15 cellular contexts compared by ENCODE assay signal in genomic region chr22:39443416-39443815, GRCh38. TPM values are rescaled to one million over a fixed set of nuclear protein-coding genes. Genes with fewer than 3 reads are reported as not detected.
DNase-seq lines count a peak whose midpoint lies in the region; TF ChIP-seq lines count a peak whose summit lies in the region.
"Had no signal": no experiment of that assay in that cellular context is flagged by ENCODE, and none has a peak within 500 bp of the region (broad histone marks: within the 10 kb centered on the region; RNA-seq: fewer than 3 reads in every experiment).

No MANE protein-coding gene starts in this region.

- no peak for TF ChIP-seq CTCF in DOHH2 (IDR thresholded peaks at IDR 0.05; ENCODE audit: low read depth, low read length, poor library complexity, severe bottlenecking)
- no peak for TF ChIP-seq CTCF in KMS-11 (conservative IDR thresholded peaks at IDR 0.05; ENCODE audit: low read depth, low read length)
- TF ChIP-seq CTCF in SU-DHL-6 (IDR thresholded peaks at IDR 0.05; ENCODE audit: insufficient read depth, low read length, poor library complexity, severe bottlenecking): no peak

- no peaks in the 10 kb centered on the region for H3K27me3 ChIP-seq in DOHH2 (ENCODE audit: control insufficient read depth, low read length)
- no peaks in the 10 kb centered on the region for H3K27me3 ChIP-seq in KMS-11 (ENCODE audit: insufficient read depth, low read depth)
- no peaks in the 10 kb centered on the region for H3K27me3 ChIP-seq in SU-DHL-6 (ENCODE audit: low read length)

- DNase-seq in activated T-helper 2 cell treated with anti-CD3 and anti-CD28 coated beads, Interferon-gamma antibody, Interleukin-2, Interleukin-4, amounts not matched to agents 10 μg/mL and 5 μg/mL and 100 μg/mL, durations not matched to agents 14 hours and 24 hours and 36 hours (ENCODE audit: low spot score): no peak
- DNase-seq in 8988T: no peak
- no peak for DNase-seq in KG1 (lab: John Stamatoyannopoulos, UW)
- no peak for DNase-seq in putamen (ENCODE audit: low spot score)
- DNase-seq: CD4-positive, alpha-beta memory T cell; DMS153; DMS79 treated with DMSO at 0.1 percent for 48 hours; GDM1; H7; Kasumi-1 had no signal

- no peaks in the 10 kb centered on the region for H3K9me3 ChIP-seq in DOHH2 (ENCODE audit: control insufficient read depth, insufficient read depth, low read length)
- H3K9me3 ChIP-seq in SU-DHL-6 (ENCODE audit: insufficient read depth, low read length): no peaks in the 10 kb centered on the region

- H3K79me2 ChIP-seq in DOHH2 (ENCODE audit: control insufficient read depth, low read length): peaks cover 9% of the 10 kb centered on the region
- H3K79me2 ChIP-seq in KMS-11 (ENCODE audit: insufficient read depth, low read depth): peaks cover 10% of the 10 kb centered on the region; the same call in 1 of the 2 replicates
- peaks cover 10% of the 10 kb centered on the region for H3K79me2 ChIP-seq in SU-DHL-6 (ENCODE audit: insufficient read depth, low read length)

- no peaks in the 10 kb centered on the region for H3K36me3 Mint-ChIP-seq in activated T-helper 2 cell treated with anti-CD3 and anti-CD28 coated beads, Interferon-gamma antibody, Interleukin-2, Interleukin-4, amounts not matched to agents 10 μg/mL and 5 μg/mL and 100 μg/mL, durations not matched to agents 14 hours and 24 hours and 36 hours (ENCODE audit: low read depth)
- H3K36me3 Mint-ChIP-seq: CD4-positive, alpha-beta memory T cell had no signal

- H3K4me3 Mint-ChIP-seq in activated T-helper 2 cell treated with anti-CD3 and anti-CD28 coated beads, Interferon-gamma antibody, Interleukin-2, Interleukin-4, amounts not matched to agents 10 μg/mL and 5 μg/mL and 100 μg/mL, durations not matched to agents 14 hours and 24 hours and 36 hours (ENCODE audit: low read depth): no peak overlapping the region
- H3K4me3 Mint-ChIP-seq: B cell; CD4-positive, alpha-beta memory T cell had no signal

- H3K4me2 ChIP-seq in DOHH2 (ENCODE audit: low read length): peak overlapping the region; percentile 59
- peak overlapping the region; percentile 48; the same call in 1 of the 2 replicates for H3K4me2 ChIP-seq in KMS-11
- peak overlapping the region; percentile 69 for H3K4me2 ChIP-seq in SU-DHL-6 (ENCODE audit: low read depth, low read length, poor library complexity, severe bottlenecking)

- H3K4me3 ChIP-seq in DOHH2 (ENCODE audit: low read length) (no peak overlapping the region), KMS-11 (IDR thresholded peaks at IDR 0.05; ENCODE audit: insufficient read depth, low read depth, low read length) (no peak overlapping the region), SU-DHL-6 (ENCODE audit: insufficient read depth, low read length, poor library complexity, severe bottlenecking) (no peak overlapping the region)

- H3K27ac Mint-ChIP-seq in activated T-helper 2 cell treated with anti-CD3 and anti-CD28 coated beads, Interferon-gamma antibody, Interleukin-2, Interleukin-4, amounts not matched to agents 10 μg/mL and 5 μg/mL and 100 μg/mL, durations not matched to agents 14 hours and 24 hours and 36 hours: no peak overlapping the region
- H3K27ac Mint-ChIP-seq: CD4-positive, alpha-beta memory T cell had no signal

- H3K9me2 ChIP-seq in DOHH2 (replicated peaks; ENCODE audit: control insufficient read depth, low read length): no peaks in the 10 kb centered on the region
- no peaks in the 10 kb centered on the region for H3K9me2 ChIP-seq in SU-DHL-6 (replicated peaks; ENCODE audit: insufficient read depth, low read length)

- H2AFZ ChIP-seq in KMS-11 (ENCODE audit: low read depth) (no peak overlapping the region), SU-DHL-6 (ENCODE audit: low read depth, low read length, severe bottlenecking) (no peak overlapping the region)

- H3K4me1 Mint-ChIP-seq in activated T-helper 2 cell treated with anti-CD3 and anti-CD28 coated beads, Interferon-gamma antibody, Interleukin-2, Interleukin-4, amounts not matched to agents 10 μg/mL and 5 μg/mL and 100 μg/mL, durations not matched to agents 14 hours and 24 hours and 36 hours (ENCODE audit: low read depth): peaks cover 14% of the 10 kb centered on the region

- peak overlapping the region; percentile 97 for H3K27ac ChIP-seq in DOHH2 (ENCODE audit: low read depth, low read length)
- peak overlapping the region; percentile 98; the same call in 1 of the 2 replicates for H3K27ac ChIP-seq in KMS-11
- H3K27ac ChIP-seq in SU-DHL-6 (ENCODE audit: low read depth, low read length): peak overlapping the region; percentile 98
- H3K27ac ChIP-seq: C4-2B had no signal

- no peaks in the 10 kb centered on the region for H3K27me3 Mint-ChIP-seq in activated T-helper 2 cell treated with anti-CD3 and anti-CD28 coated beads, Interferon-gamma antibody, Interleukin-2, Interleukin-4, amounts not matched to agents 10 μg/mL and 5 μg/mL and 100 μg/mL, durations not matched to agents 14 hours and 24 hours and 36 hours (ENCODE audit: low read depth)
- H3K27me3 Mint-ChIP-seq: B cell had no signal

- H4K20me1 ChIP-seq in DOHH2 (ENCODE audit: control insufficient read depth, insufficient read depth, low read depth, low read length): no peaks in the 10 kb centered on the region
- H4K20me1 ChIP-seq in KMS-11 (ENCODE audit: insufficient read depth): no peaks in the 10 kb centered on the region
- no peaks in the 10 kb centered on the region for H4K20me1 ChIP-seq in SU-DHL-6 (ENCODE audit: low read depth, low read length)

- no peaks in the 10 kb centered on the region for H3K9me3 Mint-ChIP-seq in activated T-helper 2 cell treated with anti-CD3 and anti-CD28 coated beads, Interferon-gamma antibody, Interleukin-2, Interleukin-4, amounts not matched to agents 10 μg/mL and 5 μg/mL and 100 μg/mL, durations not matched to agents 14 hours and 24 hours and 36 hours

- H3K36me3 ChIP-seq in DOHH2 (ENCODE audit: control insufficient read depth, low read length): no peaks in the 10 kb centered on the region
- H3K36me3 ChIP-seq in KMS-11 (ENCODE audit: insufficient read depth): no peaks in the 10 kb centered on the region
- H3K36me3 ChIP-seq in SU-DHL-6 (ENCODE audit: low read length): no peaks in the 10 kb centered on the region

- H3K9ac ChIP-seq in KMS-11 (no peak overlapping the region), SU-DHL-6 (ENCODE audit: low read length) (peak overlapping the region; percentile 72)

- H3F3A ChIP-seq in DOHH2 (ENCODE audit: control insufficient read depth, insufficient read depth) (peaks cover 31% of the 10 kb centered on the region), SU-DHL-6 (ENCODE audit: insufficient read depth) (peaks cover 91% of the 10 kb centered on the region)

- intact Hi-C loops in activated T-helper 2 cell treated with anti-CD3 and anti-CD28 coated beads, Interferon-gamma antibody, Interleukin-2, Interleukin-4, amounts not matched to agents 10 μg/mL and 5 μg/mL and 100 μg/mL, durations not matched to agents 14 hours and 24 hours and 36 hours (cut with micrococcal nuclease): no loop called here

- peaks cover 82% of the 10 kb centered on the region for H3K4me1 ChIP-seq in DOHH2 (ENCODE audit: control insufficient read depth, low read length)
- H3K4me1 ChIP-seq in KMS-11 (ENCODE audit: low read depth, poor library complexity, severe bottlenecking): peaks cover 97% of the 10 kb centered on the region

RNA-seq across cellular contexts. Expression of gene MGAT3, which starts 13.4 kb away (rescaled TPM):
- total RNA-seq in activated T-helper 2 cell treated with anti-CD3 and anti-CD28 coated beads, Interferon-gamma antibody, Interleukin-2, Interleukin-4, amounts not matched to agents 10 μg/mL and 5 μg/mL and 100 μg/mL, durations not matched to agents 14 hours and 24 hours and 36 hours: 0.11 and 0.21 TPM in 2 replicates

RNA-seq across cellular contexts. Expression of gene TAB1, which starts 43.8 kb away (rescaled TPM):
- 25.4 and 25.8 TPM in 2 replicates for total RNA-seq in activated T-helper 2 cell treated with anti-CD3 and anti-CD28 coated beads, Interferon-gamma antibody, Interleukin-2, Interleukin-4, amounts not matched to agents 10 μg/mL and 5 μg/mL and 100 μg/mL, durations not matched to agents 14 hours and 24 hours and 36 hours

RNA-seq across cellular contexts. Expression of gene MIEF1, which starts 58.7 kb away (rescaled TPM):
- total RNA-seq in activated T-helper 2 cell treated with anti-CD3 and anti-CD28 coated beads, Interferon-gamma antibody, Interleukin-2, Interleukin-4, amounts not matched to agents 10 μg/mL and 5 μg/mL and 100 μg/mL, durations not matched to agents 14 hours and 24 hours and 36 hours: 46.9 and 47.5 TPM in 2 replicates
